Comparison of ENCODE assay signal across 14 cellular contexts in genomic region chr2:234570476-234570875, GRCh38.
DNase-seq lines count a peak whose midpoint lies in the region; ATAC-seq and TF ChIP-seq lines count a peak whose summit lies in the region.
"Had no signal": no experiment of that assay in that cellular context is flagged by ENCODE, and none has a peak within 500 bp of the region (broad histone marks: within the 10 kb centered on the region; RNA-seq: fewer than 3 reads in every experiment).

No MANE protein-coding gene starts in this region.

- DNase-seq in activated B cell treated with CpG ODN at 0.5 μM for 24 hours (no peak), trophoblast cell (peak; percentile 57 to 88), head of caudate nucleus (no peak), NCI-H146 (lab: John Stamatoyannopoulos, UW) (no peak)
- DNase-seq: CD4-positive, CD25-positive, alpha-beta regulatory T cell; DMS79; EL; H9 had no signal

- no peaks in the 10 kb centered on the region for H3K27me3 ChIP-seq in trophoblast cell (ENCODE audit: insufficient read depth, low read length)

- no peak overlapping the region for H2BK5ac ChIP-seq in trophoblast cell (ENCODE audit: low read depth, low read length, poor library complexity)

- peaks cover 4 to 7% of the 10 kb centered on the region in 2 experiments for H3K4me1 ChIP-seq in trophoblast cell (ENCODE audit: control insufficient read depth in 1 of 2, insufficient read depth in 2 of 2, low read length in 2 of 2)

- H3K18ac ChIP-seq in trophoblast cell (ENCODE audit: low read length), result no peak overlapping the region

- no peak overlapping the region for H2AK5ac ChIP-seq in trophoblast cell (ENCODE audit: low read length)

- H3K4ac ChIP-seq in trophoblast cell (ENCODE audit: low read depth, low read length), result no peak overlapping the region

- H2AFZ ChIP-seq in trophoblast cell (ENCODE audit: insufficient read depth, low read length, poor library complexity), result no peak overlapping the region

- no peak overlapping the region for H3K23ac ChIP-seq in trophoblast cell (ENCODE audit: low read length)

- no peak overlapping the region for H4K8ac ChIP-seq in trophoblast cell (ENCODE audit: low read depth, low read length)

- POLR2A ChIA-PET in activated B cell treated with CpG ODN at 0.5 μM for 24 hours (lab: Charles Lee), result no interaction called here

- no peak overlapping the region for H4K12ac ChIP-seq in trophoblast cell (ENCODE audit: low read depth, low read length)

- no peak overlapping the region for H3K4me2 ChIP-seq in trophoblast cell (ENCODE audit: low read length)
- H3K4me2 ChIP-seq: A549, GM23338 had no signal

- H3K4me3 Mint-ChIP-seq in IgD-negative memory B cell (peak overlapping the region in 2 of 4 donors; percentile 59 to 83), activated B cell treated with CpG ODN at 0.5 μM for 24 hours (peak overlapping the region; percentile 40)
- H3K4me3 Mint-ChIP-seq: GM23338, H9 had no signal

- H3K4me1 Mint-ChIP-seq in IgD-negative memory B cell (peaks cover 33 to 51% (median 34%) of the 10 kb centered on the region in 3 donors), activated B cell treated with CpG ODN at 0.5 μM for 24 hours (peaks cover 85% of the 10 kb centered on the region)
- H3K4me1 Mint-ChIP-seq: CD4-positive, CD25-positive, alpha-beta regulatory T cell had no signal

- H3K79me2 ChIP-seq in trophoblast cell (ENCODE audit: control insufficient read depth, insufficient read depth, low read length, poor library complexity), result no peaks in the 10 kb centered on the region

- H3K79me1 ChIP-seq in trophoblast cell (ENCODE audit: low read length), result peaks cover 2% of the 10 kb centered on the region

- H3K27me3 Mint-ChIP-seq in IgD-negative memory B cell, result no peaks in the 10 kb centered on the region
- no peaks in the 10 kb centered on the region for H3K27me3 Mint-ChIP-seq in activated B cell treated with CpG ODN at 0.5 μM for 24 hours

- H2BK12ac ChIP-seq in trophoblast cell (ENCODE audit: low read length), result no peak overlapping the region

- H3K9me3 Mint-ChIP-seq in IgD-negative memory B cell, result no peaks in the 10 kb centered on the region
- peaks cover 3% of the 10 kb centered on the region for H3K9me3 Mint-ChIP-seq in activated B cell treated with CpG ODN at 0.5 μM for 24 hours
- H3K9me3 Mint-ChIP-seq: H9 had no signal

- intact Hi-C loops in activated B cell treated with CpG ODN at 0.5 μM for 24 hours (cut with micrococcal nuclease), result loop anchor here (5.0 kb wide), 1 partner anchor 477 kb away; no protein-coding TSS in a partner anchor
- intact Hi-C loops in head of caudate nucleus (cut with DNase I), result no loop called here

- H3K9me3 ChIP-seq in trophoblast cell (ENCODE audit: insufficient read depth, low read depth, low read length), result no peaks in the 10 kb centered on the region
- H3K9me3 ChIP-seq: A549 had no signal

- no peaks in the 10 kb centered on the region for H3K36me3 Mint-ChIP-seq in IgD-negative memory B cell
- no peaks in the 10 kb centered on the region for H3K36me3 Mint-ChIP-seq in activated B cell treated with CpG ODN at 0.5 μM for 24 hours (ENCODE audit: low read depth)
- H3K36me3 Mint-ChIP-seq: CD4-positive, CD25-positive, alpha-beta regulatory T cell had no signal

- H4K91ac ChIP-seq in trophoblast cell (ENCODE audit: low read depth, low read length), result no peak overlapping the region

- H2BK120ac ChIP-seq in trophoblast cell (ENCODE audit: insufficient read depth, low read length, poor library complexity), result no peak overlapping the region

- H3K27ac ChIP-seq in trophoblast cell (ENCODE audit: low read depth, low read length), result no peak overlapping the region
- H3K27ac ChIP-seq: A549 had no signal

- ATAC-seq in activated B cell treated with CpG ODN at 0.5 μM for 24 hours (ENCODE audit: low read depth), result no peak
- no peak for ATAC-seq in HG03175 (IDR thresholded peaks at IDR 0.05; ENCODE audit: unreplicated experiment)
- ATAC-seq: A549, GM23338, HepG2, K562 had no signal

- H3K4me3 ChIP-seq in trophoblast cell (ENCODE audit: low read depth, low read length), result no peak overlapping the region
- H3K4me3 ChIP-seq: A549, GM23338, K562 had no signal

- no peak overlapping the region for H3K14ac ChIP-seq in trophoblast cell (ENCODE audit: low read length)

- peak overlapping the region; percentile 13 to 64 (median 48) for H3K27ac Mint-ChIP-seq in IgD-negative memory B cell
- H3K27ac Mint-ChIP-seq in activated B cell treated with CpG ODN at 0.5 μM for 24 hours, result peak overlapping the region; percentile 73
- H3K27ac Mint-ChIP-seq: CD4-positive, CD25-positive, alpha-beta regulatory T cell; GM23338; H9 had no signal

- WGBS in trophoblast cell (ENCODE audit: extremely low coverage, insufficient coverage, insufficient read length), result no CpG with 5 or more reads among the region's 7 CpGs

- no peaks in the 10 kb centered on the region for H3K36me3 ChIP-seq in trophoblast cell (ENCODE audit: control insufficient read depth in 1 of 2, insufficient read depth in 2 of 2, low read length in 2 of 2)

- H3K9ac ChIP-seq in trophoblast cell (ENCODE audit: low read length), result no peak overlapping the region

- TF ChIP-seq CTCF in activated B cell treated with CpG ODN at 0.5 μM for 24 hours (IDR thresholded peaks at IDR 0.05), result no peak

- CTCF ChIA-PET in activated B cell treated with CpG ODN at 0.5 μM for 24 hours (lab: Charles Lee), result interaction anchor here (0.7 kb wide), 1 partner anchor 537 kb away, joined by 3 read pairs; no protein-coding TSS in a partner anchor

Comparison
In these comparisons a context has a peak if more than half of its experiments do, and no peak if none do; other contexts are left out.
1. DNase-seq: peak in trophoblast cell (2 of 2); none in activated B cell treated with CpG ODN at 0.5 μM for 24 hours (single experiment), head of caudate nucleus (0 of 42) and NCI-H146 (single experiment).